Comparison of ENCODE assay signal across 10 cellular contexts in the genomic region with DNA sequence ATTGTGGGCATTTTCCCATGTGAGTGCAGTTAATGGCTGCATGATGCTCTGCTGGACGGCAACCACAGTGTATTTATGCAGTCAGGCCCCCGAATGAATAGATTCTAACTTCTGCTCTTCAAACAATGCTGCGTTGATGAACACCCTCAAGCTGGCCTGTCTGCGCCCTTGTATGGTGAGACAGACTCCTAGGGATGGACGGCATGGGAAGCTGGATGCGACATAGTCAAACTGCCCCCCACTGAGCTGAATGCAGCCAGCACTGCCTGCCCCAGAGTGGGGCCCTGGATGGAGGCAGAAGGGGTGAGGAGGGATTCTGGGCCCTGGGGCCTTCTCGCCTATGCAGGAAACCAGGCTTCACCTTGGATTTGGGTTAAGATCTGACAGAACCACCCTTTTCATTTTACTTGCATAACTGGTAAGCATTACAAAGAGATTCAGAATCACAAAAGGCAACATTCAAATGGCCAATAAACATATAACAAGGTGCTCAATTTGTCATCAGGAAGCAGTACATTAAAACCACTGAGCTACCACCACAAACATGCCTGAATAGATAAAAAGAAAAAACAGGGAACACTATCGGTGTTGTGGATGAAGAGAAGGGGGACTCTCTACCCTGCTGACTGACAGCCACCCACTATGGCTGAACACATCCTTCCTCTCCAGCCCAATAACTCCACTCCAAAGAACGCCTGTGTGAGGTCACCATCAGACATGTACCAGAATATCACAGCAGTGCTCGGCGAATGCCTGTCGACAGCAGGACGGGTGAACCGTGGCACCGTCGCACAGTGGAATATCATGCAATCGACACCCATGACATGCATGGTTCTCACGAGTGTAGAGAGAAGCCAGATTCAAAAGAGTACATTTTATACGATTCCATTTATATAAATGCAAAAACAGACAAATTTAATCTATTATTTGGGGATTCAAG.
A peak's percentile ranks its signal among the peaks of the same experiment; 100 is the strongest.
DNase-seq lines count a peak whose midpoint lies in the region; ATAC-seq and TF ChIP-seq lines count a peak whose summit lies in the region.
"Had no signal": no experiment of that assay in that cellular context is flagged by ENCODE, and none has a peak within 500 bp of the region (broad histone marks: within the 10 kb centered on the region; RNA-seq: fewer than 3 reads in every experiment).

No MANE protein-coding gene starts in this region.

- POLR2A ChIA-PET in PC-9 (lab: Charles Lee; ENCODE audit: unreplicated experiment) = interaction anchor here (0.7 kb wide), 1 partner anchor 17 kb away, joined by 5 read pairs; no protein-coding TSS in a partner anchor

- DNase-seq in memory B cell (ENCODE audit: low spot score in 2 of 2) (no peak), PC-9 (no peak), NCI-H1694 (lab: John Stamatoyannopoulos, UW) (no peak), OCI-M1 (lab: John Stamatoyannopoulos, UW) (no peak)
- DNase-seq: NCI-H510A treated with DMSO at 0.1 percent for 48 hours; stimulated activated CD4-positive, alpha-beta T cell treated with anti-CD3 and anti-CD28 coated beads, Interleukin-15, amount 100 ng/mL, for 24 hours had no signal

- peaks cover 90% of the 10 kb centered on the region for H3K79me2 ChIP-seq in DOHH2 (ENCODE audit: control insufficient read depth, low read length)
- H3K79me2 ChIP-seq in PC-9 (ENCODE audit: low read depth) = 0 out of 2 replicates have a peak, but pooled peaks cover 5% of the 10 kb centered on the region

- no peaks in the 10 kb centered on the region for H3K27me3 Mint-ChIP-seq in brain
- H3K27me3 Mint-ChIP-seq in memory B cell = no peaks in the 10 kb centered on the region

- CTCF ChIA-PET in PC-9 (lab: Charles Lee) = no interaction called here

- H3K4me3 ChIP-seq in DOHH2 (ENCODE audit: low read length) = peak overlapping the region; percentile 39
- no peak overlapping the region for H3K4me3 ChIP-seq in HUES64 (ENCODE audit: low read length)
- H3K4me3 ChIP-seq in PC-9 = no peak overlapping the region

- H4K20me1 ChIP-seq in DOHH2 (ENCODE audit: control insufficient read depth, insufficient read depth, low read depth, low read length) = no peaks in the 10 kb centered on the region
- no peaks in the 10 kb centered on the region for H4K20me1 ChIP-seq in PC-9 (ENCODE audit: insufficient read depth)

- ATAC-seq in memory B cell (ENCODE audit: low read depth) (no peak), GM21529 (IDR thresholded peaks at IDR 0.05; ENCODE audit: unreplicated experiment) (no peak)

- H3K27me3 ChIP-seq in DOHH2 (ENCODE audit: control insufficient read depth, low read length) = no peaks in the 10 kb centered on the region
- H3K27me3 ChIP-seq in HUES64 (ENCODE audit: insufficient read depth, low read length) = no peaks in the 10 kb centered on the region
- no peaks in the 10 kb centered on the region for H3K27me3 ChIP-seq in PC-9 (ENCODE audit: insufficient read depth, low read depth)

- no TSS peak for BruUV-seq in PC-9 (replicated peaks; lab: Mats Ljungman, UMichigan)

- H3K9me3 ChIP-seq in DOHH2 (ENCODE audit: control insufficient read depth, insufficient read depth, low read length) = no peaks in the 10 kb centered on the region
- H3K9me3 ChIP-seq in HUES64 (ENCODE audit: insufficient read depth, low read depth, low read length) = peaks cover 4% of the 10 kb centered on the region; the same call in 1 of the 2 replicates
- H3K9me3 ChIP-seq in PC-9 (ENCODE audit: insufficient read depth, low read depth) = no peaks in the 10 kb centered on the region

- H3K36me3 Mint-ChIP-seq in brain (peaks cover 27% of the 10 kb centered on the region), memory B cell (peaks cover 16% of the 10 kb centered on the region)

- H3K36me3 ChIP-seq in DOHH2 (ENCODE audit: control insufficient read depth, low read length) = peaks cover 34% of the 10 kb centered on the region
- no peaks in the 10 kb centered on the region for H3K36me3 ChIP-seq in HUES64 (ENCODE audit: insufficient read depth, low read length)
- no peaks in the 10 kb centered on the region for H3K36me3 ChIP-seq in PC-9 (ENCODE audit: low read depth)

- no peaks in the 10 kb centered on the region for H3K9me2 ChIP-seq in DOHH2 (replicated peaks; ENCODE audit: control insufficient read depth, low read length)
- no peaks in the 10 kb centered on the region for H3K9me2 ChIP-seq in PC-9 (ENCODE audit: insufficient read depth)

- no peak overlapping the region for H3K9ac ChIP-seq in HUES64 (ENCODE audit: low read depth, low read length)

- intact Hi-C loops in PC-9 (cut with micrococcal nuclease; ENCODE audit: unreplicated experiment) = no loop called here

- peak overlapping the region; percentile 94 for H3K27ac ChIP-seq in DOHH2 (ENCODE audit: low read depth, low read length)
- H3K27ac ChIP-seq in HUES64 (ENCODE audit: low read depth, low read length) = peak overlapping the region; percentile 83
- H3K27ac ChIP-seq in PC-9 = no peak overlapping the region

- H3K4me1 Mint-ChIP-seq in brain = peaks cover 55% of the 10 kb centered on the region
- peaks cover 67% of the 10 kb centered on the region for H3K4me1 Mint-ChIP-seq in memory B cell

- H2AFZ ChIP-seq in PC-9 = no peak overlapping the region

- peak overlapping the region in 4 of 5 experiments; percentile 60 to 89 (median 76) for H3K27ac Mint-ChIP-seq in brain
- H3K27ac Mint-ChIP-seq in memory B cell = peak overlapping the region; percentile 76

- no peak overlapping the region for H3K4me3 Mint-ChIP-seq in brain
- peak overlapping the region; percentile 33 for H3K4me3 Mint-ChIP-seq in memory B cell

- H3K4me1 ChIP-seq in DOHH2 (ENCODE audit: control insufficient read depth, low read length) (peaks cover 95% of the 10 kb centered on the region), HUES64 (ENCODE audit: insufficient read depth, low read length) (peaks cover 35% of the 10 kb centered on the region), PC-9 (replicated peaks; ENCODE audit: insufficient read depth) (peaks cover 32% of the 10 kb centered on the region)

- peaks cover 51% of the 10 kb centered on the region for H3F3A ChIP-seq in DOHH2 (ENCODE audit: control insufficient read depth, insufficient read depth)
- H3F3A ChIP-seq in PC-9 (ENCODE audit: insufficient read depth, low read depth) = peaks cover 25% of the 10 kb centered on the region

- TF ChIP-seq CTCF in DOHH2 (IDR thresholded peaks at IDR 0.05; ENCODE audit: low read depth, low read length, poor library complexity, severe bottlenecking) (no peak), brain (conservative IDR thresholded peaks at IDR 0.05) (no peak), PC-9 (conservative IDR thresholded peaks at IDR 0.05) (no peak)

- H3K4me2 ChIP-seq in DOHH2 (ENCODE audit: low read length) (peak overlapping the region; percentile 57), PC-9 (no peak overlapping the region)

- 60% methylated on average over 17 of the region's 19 CpGs for WGBS in HUES64

- H3K9me3 Mint-ChIP-seq in brain = peaks cover 7 to 17% (median 10%) of the 10 kb centered on the region in 5 experiments
- no peaks in the 10 kb centered on the region for H3K9me3 Mint-ChIP-seq in memory B cell
